Comparison of ENCODE assay signal across 8 cellular contexts in genomic region chr7:5898480-5899224, GRCh38. TPM values are rescaled to one million over a fixed set of nuclear protein-coding genes. Genes with fewer than 3 reads are reported as not detected.
A peak's percentile ranks its signal among the peaks of the same experiment; 100 is the strongest.
DNase-seq lines count a peak whose midpoint lies in the region; ATAC-seq and TF ChIP-seq lines count a peak whose summit lies in the region.
"Not testable (repeated sequence)": the region's sequence is repeated elsewhere in the genome, so short reads cannot be mapped to it uniquely, and the experiment has no call there.

Gene CCZ1, plus strand, starts transcription at chr7:5898733. Its CDS starts 67 bp downstream, at chr7:5898800.

- H3K27me3 Mint-ChIP-seq in activated B cell treated with CpG ODN at 0.5 μM for 24 hours, result not testable (repeated sequence)

- DNase-seq in A172 (ENCODE audit: low spot score), result peak; percentile 60
- DNase-seq in NCI-H2081 (lab: John Stamatoyannopoulos, UW), result peak; percentile 79 to 83
- DNase-seq in activated B cell treated with CpG ODN at 0.5 μM for 24 hours, result peak; percentile 62
- peak; percentile 20 to 55 for DNase-seq in breast epithelium (ENCODE audit: low spot score in 2 of 2)

- H3K36me3 Mint-ChIP-seq in activated B cell treated with CpG ODN at 0.5 μM for 24 hours (ENCODE audit: low read depth), result peaks cover 12% of the 10 kb centered on the region

- H3K9ac ChIP-seq in iPS-20b (ENCODE audit: low read depth, low read length), result not testable (repeated sequence)
- H3K9ac ChIP-seq in skeletal muscle tissue (ENCODE audit: low read depth in 1 of 3, low read length in 3 of 3), result peak within 1 kb of the TSS in 1 of 3 donors; percentile 60

- H3K27ac Mint-ChIP-seq in activated B cell treated with CpG ODN at 0.5 μM for 24 hours, result peak within 1 kb of the TSS; percentile 82

- not testable (repeated sequence) for H3K4me1 ChIP-seq in breast epithelium; iPS-20b (ENCODE audit: insufficient read depth, low read length); skeletal muscle tissue (ENCODE audit: control insufficient read depth in 3 of 3, insufficient read depth in 3 of 3, low read length in 3 of 3)

- ATAC-seq in HG02970 (IDR thresholded peaks at IDR 0.05; ENCODE audit: low FRiP score, unreplicated experiment), result peak; percentile 73
- ATAC-seq in activated B cell treated with CpG ODN at 0.5 μM for 24 hours (ENCODE audit: low read depth), result peak; percentile 90

- intact Hi-C loops in activated B cell treated with CpG ODN at 0.5 μM for 24 hours (cut with micrococcal nuclease); breast epithelium (cut with DNase I; ENCODE audit: low total_unique reads): not testable (repeated sequence)

- not testable (repeated sequence) for H3K36me3 ChIP-seq in breast epithelium; iPS-20b (ENCODE audit: insufficient read depth, low read depth, low read length); skeletal muscle tissue (ENCODE audit: control insufficient read depth in 3 of 3, insufficient read depth in 3 of 3, low read length in 3 of 3)

- TF ChIP-seq CTCF in activated B cell treated with CpG ODN at 0.5 μM for 24 hours (IDR thresholded peaks at IDR 0.05); breast epithelium (IDR thresholded peaks at IDR 0.05): not testable (repeated sequence)

- not testable (repeated sequence) for H3K9me3 Mint-ChIP-seq in activated B cell treated with CpG ODN at 0.5 μM for 24 hours

- peak; percentile 34 for TF ChIP-seq POLR2A in GM18526 (IDR thresholded peaks at IDR 0.05; ENCODE audit: extremely low read depth, insufficient read length)
- not testable (repeated sequence) for TF ChIP-seq POLR2A in breast epithelium (IDR thresholded peaks at IDR 0.05)

- H3K9me3 ChIP-seq in breast epithelium; iPS-20b (ENCODE audit: insufficient read depth, low read depth, low read length); skeletal muscle tissue (ENCODE audit: control insufficient read depth in 3 of 3, low read length in 3 of 3): not testable (repeated sequence)

- CTCF ChIA-PET in activated B cell treated with CpG ODN at 0.5 μM for 24 hours (lab: Charles Lee), result not testable (repeated sequence)

- H3K27me3 ChIP-seq in breast epithelium; iPS-20b (ENCODE audit: insufficient read depth, low read length); skeletal muscle tissue (ENCODE audit: control insufficient read depth in 3 of 3, insufficient read depth in 3 of 3, low read length in 3 of 3): not testable (repeated sequence)

- H3K4me1 Mint-ChIP-seq in activated B cell treated with CpG ODN at 0.5 μM for 24 hours, result not testable (repeated sequence)

- H3K4me3 Mint-ChIP-seq in activated B cell treated with CpG ODN at 0.5 μM for 24 hours, result peak within 1 kb of the TSS; percentile 86

- peak within 1 kb of the TSS; percentile 64 to 68 for H3K27ac ChIP-seq in breast epithelium
- not testable (repeated sequence) for H3K27ac ChIP-seq in iPS-20b (ENCODE audit: low read length); skeletal muscle tissue (ENCODE audit: low read depth, low read length)

- POLR2A ChIA-PET in activated B cell treated with CpG ODN at 0.5 μM for 24 hours (lab: Charles Lee), result interaction anchor here (0.7 kb wide), 2 partner anchors 208 to 536 kb away, joined by 3 read pairs; no protein-coding TSS in a partner anchor

- H3K4me3 ChIP-seq in breast epithelium, result peak within 1 kb of the TSS; percentile 38 to 68 (median 51)
- H3K4me3 ChIP-seq in iPS-20b (ENCODE audit: low read length), result peak within 1 kb of the TSS; percentile 52; the same call in 1 of the 2 replicates
- H3K4me3 ChIP-seq in skeletal muscle tissue (ENCODE audit: low read length in 3 of 3), result peak within 1 kb of the TSS; percentile 38 to 56 (median 46)

RNA-seq across cellular contexts. Expression of gene CCZ1, which starts in this region (rescaled TPM):
- total RNA-seq in A172 (2014; rRNA removed; shearing (Covaris generic)), result 171 and 184 TPM in 2 replicates
- total RNA-seq in activated B cell treated with CpG ODN at 0.5 μM for 24 hours (81.7 and 85.3 TPM in 2 replicates), breast epithelium (10 to 100 TPM; 50.7 to 60.3 (median 54.2) TPM), skeletal muscle tissue (55.3 TPM)
